ENCODE assay signal across 18 cellular contexts in the genomic region with DNA sequence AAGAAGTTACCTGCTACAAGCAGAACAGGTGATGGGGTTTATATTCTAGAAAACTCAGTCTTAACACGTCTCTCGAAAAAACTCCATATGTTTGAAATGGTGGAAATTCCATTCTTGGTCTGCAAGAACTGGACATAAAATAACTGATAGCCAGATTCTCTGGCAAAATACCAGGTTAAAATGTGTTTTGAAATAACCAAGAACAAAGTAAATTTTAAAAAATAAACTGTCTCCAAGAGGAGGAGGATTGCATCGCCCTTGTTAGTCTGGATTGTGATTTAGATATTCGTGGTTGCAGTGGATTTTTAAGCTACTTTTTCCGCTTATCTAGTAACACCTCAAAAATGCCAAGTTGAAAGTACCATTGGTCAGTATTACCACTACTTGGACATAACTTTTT. TPM values are rescaled to one million over a fixed set of nuclear protein-coding genes. Genes with fewer than 3 reads are reported as not detected.
DNase-seq lines count a peak whose midpoint lies in the region; ATAC-seq, FAIRE-seq and TF ChIP-seq lines count a peak whose summit lies in the region.
"Had no signal": no experiment of that assay in that cellular context is flagged by ENCODE, and none has a peak within 500 bp of the region (broad histone marks: within the 10 kb centered on the region; RNA-seq: fewer than 3 reads in every experiment).

No MANE protein-coding gene starts in this region.

- H3K9ac ChIP-seq in adipocyte (ENCODE audit: low read length) = no peak overlapping the region
- no peak overlapping the region for H3K9ac ChIP-seq in endodermal cell (ENCODE audit: extremely low read depth, low read length, poor library complexity, severe bottlenecking)

- FAIRE-seq in GM12892 (lab: Jason Lieb, UNC) = peak; percentile 9
- FAIRE-seq: HepG2 had no signal

- H3K4me1 ChIP-seq in adipocyte (ENCODE audit: control insufficient read depth, insufficient read depth, low read length) (peaks cover 17% of the 10 kb centered on the region), endodermal cell (ENCODE audit: control insufficient read depth, insufficient read depth, low read length) (no peaks in the 10 kb centered on the region)

- no peak overlapping the region for H3K4me3 Mint-ChIP-seq in endodermal cell
- H3K4me3 Mint-ChIP-seq in nephron progenitor cell = no peak overlapping the region
- H3K4me3 Mint-ChIP-seq: CD8-positive, alpha-beta T cell had no signal

- WGBS in endodermal cell (ENCODE audit: insufficient coverage in 1 of 2, insufficient read length in 1 of 2), 2 experiments = 97 to 100% methylated on average over 3 to 5 of the region's 5 CpGs

- DNase-seq in GM12892 (ENCODE audit: insufficient read length) (no peak), adipocyte (ENCODE audit: low read depth) (peak; percentile 64), endodermal cell (no peak), nephron progenitor cell (no peak), left lobe of liver (ENCODE audit: low spot score) (no peak), NCI-H748 treated with DMSO at 0.1 percent for 48 hours (lab: John Stamatoyannopoulos, UW) (no peak), GF-D8 (lab: John Stamatoyannopoulos, UW) (no peak)
- DNase-seq: CD8-positive, alpha-beta T cell; DMS79; GOT3; NCI-H1048; NCI-H1436 treated with DMSO at 0.1 percent for 48 hours; NCI-H2029 treated with DMSO at 0.1 percent for 48 hours; NCI-H510A; NCI-H82; PC-3 had no signal

- TF ChIP-seq POLR2A in GM12892 (IDR thresholded peaks at IDR 0.05; ENCODE audit: low read depth, low read length) = no peak

- H3K27ac Mint-ChIP-seq in endodermal cell (peak overlapping the region; percentile 2), nephron progenitor cell (peak overlapping the region; percentile 37)
- H3K27ac Mint-ChIP-seq: CD8-positive, alpha-beta T cell had no signal

- peaks cover 6% of the 10 kb centered on the region for H3K4me1 Mint-ChIP-seq in endodermal cell
- peaks cover 7% of the 10 kb centered on the region for H3K4me1 Mint-ChIP-seq in nephron progenitor cell

- no peak for ATAC-seq in left lobe of liver
- ATAC-seq: CD8-positive, alpha-beta T cell; HepG2; PC-3 had no signal

- H3K27me3 ChIP-seq in adipocyte (replicated peaks; ENCODE audit: control insufficient read depth, insufficient read depth, low read length) (no peaks in the 10 kb centered on the region), endodermal cell (ENCODE audit: control insufficient read depth, insufficient read depth, low read length, poor library complexity, severe bottlenecking) (no peaks in the 10 kb centered on the region)
- H3K27me3 ChIP-seq: SJSA1 had no signal

- no peak overlapping the region for H3K4me3 ChIP-seq in adipocyte (ENCODE audit: low read length)
- no peak overlapping the region for H3K4me3 ChIP-seq in endodermal cell (ENCODE audit: low read length)
- H3K4me3 ChIP-seq: SJSA1 had no signal

- H3K36me3 ChIP-seq in adipocyte (ENCODE audit: control insufficient read depth, insufficient read depth, low read length, severe bottlenecking) (peaks cover 17% of the 10 kb centered on the region), endodermal cell (ENCODE audit: control insufficient read depth, insufficient read depth, low read length) (peaks cover 43% of the 10 kb centered on the region)

- no peaks in the 10 kb centered on the region for H3K27me3 Mint-ChIP-seq in endodermal cell (ENCODE audit: insufficient read depth)
- H3K27me3 Mint-ChIP-seq in nephron progenitor cell (ENCODE audit: low read depth, poor library complexity) = no peaks in the 10 kb centered on the region

- no peaks in the 10 kb centered on the region for H3K9me3 Mint-ChIP-seq in endodermal cell
- H3K9me3 Mint-ChIP-seq in nephron progenitor cell = no peaks in the 10 kb centered on the region
- H3K9me3 Mint-ChIP-seq: CD8-positive, alpha-beta T cell had no signal

- TF ChIP-seq CTCF in endodermal cell (conservative IDR thresholded peaks at IDR 0.05) = no peak
- TF ChIP-seq CTCF in nephron progenitor cell (IDR thresholded peaks at IDR 0.05) = no peak

- H3K9me3 ChIP-seq in adipocyte (ENCODE audit: control insufficient read depth, low read length) (no peaks in the 10 kb centered on the region), endodermal cell (ENCODE audit: control insufficient read depth, low read length) (no peaks in the 10 kb centered on the region)
- H3K9me3 ChIP-seq: SJSA1 had no signal

- H3K36me3 Mint-ChIP-seq in endodermal cell (ENCODE audit: low read depth) = peaks cover 46% of the 10 kb centered on the region
- peaks cover 51% of the 10 kb centered on the region for H3K36me3 Mint-ChIP-seq in nephron progenitor cell (ENCODE audit: low read depth)

- H3K27ac ChIP-seq in endodermal cell (ENCODE audit: low read depth, low read length) = no peak overlapping the region
- H3K27ac ChIP-seq: SJSA1 had no signal

RNA-seq across cellular contexts. Expression of a gene that starts 40.8 kb away (rescaled TPM):
- polyA plus RNA-seq in GM12892 (2012; ENCODE audit: missing spikeins) = 31.7 TPM
- total RNA-seq in endodermal cell (10 to 100 TPM; 69.9 to 96.2 TPM), left lobe of liver (1.6 TPM)
- 108 TPM for polyA plus RNA-seq in endodermal cell (2013, experiment 1 of 2)
- polyA plus RNA-seq in endodermal cell (2013, experiment 2 of 2) = 108 TPM

RNA-seq across cellular contexts. Expression of a gene that starts 43.5 kb away (rescaled TPM):
- 15.6 TPM for polyA plus RNA-seq in GM12892 (2012; ENCODE audit: missing spikeins)
- 10 to 100 TPM; 10.1 to 12.0 TPM for total RNA-seq in endodermal cell
- 21.1 TPM for polyA plus RNA-seq in endodermal cell (2013, experiment 1 of 2)
- polyA plus RNA-seq in endodermal cell (2013, experiment 2 of 2) = 15.9 TPM
- total RNA-seq in left lobe of liver = 5.9 TPM

RNA-seq across cellular contexts. Expression of a gene that starts 43.8 kb away (rescaled TPM):
- polyA plus RNA-seq in GM12892 (2012; ENCODE audit: missing spikeins) = 48.9 TPM
- total RNA-seq in endodermal cell = 10 to 100 TPM; 49.8 to 62.9 TPM
- polyA plus RNA-seq in endodermal cell (2013, experiment 1 of 2) = 41.9 TPM
- 40.7 TPM for polyA plus RNA-seq in endodermal cell (2013, experiment 2 of 2)
- total RNA-seq in left lobe of liver = 11.3 TPM

Comparison
In these comparisons a context has a peak if more than half of its experiments do, and no peak if none do; other contexts are left out.
1. RNA of a gene that starts 40.8 kb away (total RNA-seq): 69.9 to 96.2 TPM in endodermal cell; 1.6 TPM in left lobe of liver (single experiment); every median in the first group is over 10 times any median in the second.